Comparison of ENCODE assay signal across 8 cellular contexts in the genomic region with DNA sequence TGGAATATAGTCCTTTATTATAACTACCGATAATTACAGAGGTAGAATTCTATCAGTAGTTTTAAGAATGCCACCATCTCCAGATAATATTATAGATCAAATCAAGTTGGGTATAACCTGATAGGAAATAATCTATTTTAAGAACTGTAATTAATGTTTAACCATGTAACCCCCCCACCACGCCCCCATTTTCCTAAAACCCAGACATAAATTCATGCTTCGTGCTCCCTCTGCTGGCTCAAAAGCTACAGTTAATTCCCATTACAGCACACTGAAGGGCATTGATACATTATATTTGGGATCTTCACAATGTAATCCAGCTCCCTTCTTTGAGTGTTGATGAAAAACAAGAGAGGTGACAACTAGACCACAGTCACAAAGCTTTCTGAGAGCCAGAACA.
DNase-seq lines count a peak whose midpoint lies in the region; ATAC-seq, FAIRE-seq and TF ChIP-seq lines count a peak whose summit lies in the region.

No MANE protein-coding gene starts in this region.

- H3K79me2 ChIP-seq in keratinocyte (ENCODE audit: control insufficient read depth, insufficient read depth, low read length): no peaks in the 10 kb centered on the region

- H3K9me3 ChIP-seq in keratinocyte (ENCODE audit: control insufficient read depth, low read depth, low read length) (no peaks in the 10 kb centered on the region), neuronal stem cell (replicated peaks in 1 of 2; ENCODE audit: control insufficient read depth in 2 of 2, insufficient read depth in 1 of 2, low read depth in 1 of 2, low read length in 2 of 2) (no peaks in the 10 kb centered on the region)

- H2AK5ac ChIP-seq in neuronal stem cell (ENCODE audit: low read depth, low read length): no peak overlapping the region

- no peak overlapping the region for H2BK15ac ChIP-seq in neuronal stem cell (ENCODE audit: low read length)

- peaks cover 7% of the 10 kb centered on the region for H3K4me1 ChIP-seq in keratinocyte (ENCODE audit: control insufficient read depth, extremely low read depth, insufficient read depth, low read length)
- peaks cover 0 to 2% of the 10 kb centered on the region in 2 donors for H3K4me1 ChIP-seq in neuronal stem cell (ENCODE audit: control insufficient read depth in 2 of 2, insufficient read depth in 1 of 2, low read depth in 1 of 2, low read length in 2 of 2)

- no peaks in the 10 kb centered on the region for H4K20me1 ChIP-seq in keratinocyte (ENCODE audit: control insufficient read depth, extremely low read depth, insufficient read depth, low read length)

- H3K27ac ChIP-seq in VCaP (peak overlapping the region; percentile 74), keratinocyte (ENCODE audit: control insufficient read depth, insufficient read depth, low read length) (no peak overlapping the region), neuronal stem cell (replicated peaks; ENCODE audit: low read length) (no peak overlapping the region)

- WGBS in neuronal stem cell (ENCODE audit: extremely low coverage in 2 of 2, insufficient read length in 2 of 2, insufficient replicate concordance in 1 of 2), 2 donors: no CpG with 5 or more reads among the region's 3 CpGs

- in situ Hi-C loops in ACHN (cut with HindIII; ENCODE audit: low pct_ligation_motif_present, low pct_unique_long_range_greater_than_20kb, low sequenced_read_pairs): loop anchor here (25.0 kb wide), 1 partner anchor 241 kb away; no protein-coding TSS in a partner anchor

- DNase-seq in ACHN (peak; percentile 58), GM12891 (ENCODE audit: insufficient read length, low spot score) (no peak), keratinocyte (ENCODE audit: low read depth, low spot score) (no peak), NCI-H2081 (lab: John Stamatoyannopoulos, UW) (no peak), cortex of kidney (lab: John Stamatoyannopoulos, UW) (no peak), neuronal stem cell (ENCODE audit: low spot score) (no peak)

- no peaks in the 10 kb centered on the region for H3K9me1 ChIP-seq in keratinocyte (ENCODE audit: control insufficient read depth, extremely low read depth, insufficient read depth, low read length)

- TF ChIP-seq POLR2A in GM12891 (IDR thresholded peaks at IDR 0.05; ENCODE audit: low read depth, low read length): no peak

- no peaks in the 10 kb centered on the region for H3K79me1 ChIP-seq in neuronal stem cell (ENCODE audit: low read depth, low read length)

- no peak overlapping the region for H2BK5ac ChIP-seq in neuronal stem cell (ENCODE audit: low read length)

- no peak overlapping the region for H2BK120ac ChIP-seq in neuronal stem cell (ENCODE audit: low read depth, low read length)

- dilution Hi-C loops in keratinocyte (cut with MboI; ENCODE audit: extremely low pct_ligation_motif_present, low sequenced_read_pairs): no loop called here

- H3K18ac ChIP-seq in neuronal stem cell (ENCODE audit: low read length): no peak overlapping the region

- no peak for ATAC-seq in HG03432 (IDR thresholded peaks at IDR 0.05; ENCODE audit: unreplicated experiment)

- TF ChIP-seq CTCF in VCaP (conservative IDR thresholded peaks at IDR 0.05) (peak; percentile 68), keratinocyte (optimal IDR thresholded peaks at IDR 0.05 in 1 of 3, IDR thresholded peaks at IDR 0.05 in 1 of 3, conservative IDR thresholded peaks at IDR 0.05 in 1 of 3; ENCODE audit: extremely low read depth in 1 of 3, insufficient read depth in 2 of 3, low read length in 3 of 3) (peak; percentile 31 to 46 (median 31))

- no peak overlapping the region for H4K8ac ChIP-seq in neuronal stem cell (ENCODE audit: low read depth, low read length)

- H3K23ac ChIP-seq in neuronal stem cell (ENCODE audit: low read depth, low read length, poor library complexity): no peak overlapping the region

- peak; percentile 79 for FAIRE-seq in GM12891 (lab: Jason Lieb, UNC)
- peak; percentile 58 for FAIRE-seq in keratinocyte (lab: Jason Lieb, UNC)

- no peak overlapping the region for H3K4ac ChIP-seq in neuronal stem cell (ENCODE audit: low read length)

- H3K9ac ChIP-seq in keratinocyte (ENCODE audit: control insufficient read depth, extremely low read depth, insufficient read depth, low read length) (no peak overlapping the region), neuronal stem cell (ENCODE audit: low read depth, low read length, poor library complexity) (no peak overlapping the region)

- no peak overlapping the region for H3K14ac ChIP-seq in neuronal stem cell (ENCODE audit: low read length)

- H4K91ac ChIP-seq in neuronal stem cell (ENCODE audit: low read depth, low read length, poor library complexity): no peak overlapping the region

- H3K27me3 ChIP-seq in keratinocyte (ENCODE audit: control insufficient read depth, extremely low read depth, insufficient read depth, low read length) (no peaks in the 10 kb centered on the region), neuronal stem cell (ENCODE audit: control insufficient read depth in 3 of 3, insufficient read depth in 3 of 3, low read depth in 1 of 3, low read length in 3 of 3) (no peaks in the 10 kb centered on the region)

- H2AFZ ChIP-seq in keratinocyte (ENCODE audit: control insufficient read depth, low read length) (no peak overlapping the region), neuronal stem cell (ENCODE audit: low read length) (no peak overlapping the region)

- H3K4me3 ChIP-seq in keratinocyte (ENCODE audit: control insufficient read depth in 2 of 3, extremely low read depth in 1 of 3, insufficient read depth in 2 of 3, low read depth in 1 of 3, low read length in 3 of 3) (no peak overlapping the region), neuronal stem cell (ENCODE audit: low read length in 2 of 2) (no peak overlapping the region)

- H3K4me2 ChIP-seq in keratinocyte (ENCODE audit: control insufficient read depth, extremely low read depth, insufficient read depth, low read depth, low read length): no peak overlapping the region
- no peak overlapping the region for H3K4me2 ChIP-seq in neuronal stem cell (ENCODE audit: insufficient read depth, low read length, poor library complexity, severe bottlenecking)

- H3K36me3 ChIP-seq in keratinocyte (ENCODE audit: control insufficient read depth in 2 of 2, extremely low read depth in 1 of 2, insufficient read depth in 2 of 2, low read length in 2 of 2) (no peaks in the 10 kb centered on the region), neuronal stem cell (replicated peaks in 1 of 2; ENCODE audit: control insufficient read depth in 2 of 2, insufficient read depth in 2 of 2, low read length in 2 of 2) (no peaks in the 10 kb centered on the region)

- no peak overlapping the region for H2BK12ac ChIP-seq in neuronal stem cell (ENCODE audit: low read length)

TF ChIP-seq in GM12891, 5 proteins besides CTCF, POLR2A, EP300 and RAD21:
- TF ChIP-seq POLR2AphosphoS5 (IDR thresholded peaks at IDR 0.05; ENCODE audit: low read depth, low read length): no peak
- TF ChIP-seq SPI1 (IDR thresholded peaks at IDR 0.05; ENCODE audit: low read depth, low read length): no peak
- no peak for TF ChIP-seq TAF1 (IDR thresholded peaks at IDR 0.05; ENCODE audit: low read depth, low read length)
- TF ChIP-seq PAX5 (IDR thresholded peaks at IDR 0.05; ENCODE audit: insufficient read depth, low read length, severe bottlenecking): no peak
